ENCODE assay signal across 10 cellular contexts in the genomic region with DNA sequence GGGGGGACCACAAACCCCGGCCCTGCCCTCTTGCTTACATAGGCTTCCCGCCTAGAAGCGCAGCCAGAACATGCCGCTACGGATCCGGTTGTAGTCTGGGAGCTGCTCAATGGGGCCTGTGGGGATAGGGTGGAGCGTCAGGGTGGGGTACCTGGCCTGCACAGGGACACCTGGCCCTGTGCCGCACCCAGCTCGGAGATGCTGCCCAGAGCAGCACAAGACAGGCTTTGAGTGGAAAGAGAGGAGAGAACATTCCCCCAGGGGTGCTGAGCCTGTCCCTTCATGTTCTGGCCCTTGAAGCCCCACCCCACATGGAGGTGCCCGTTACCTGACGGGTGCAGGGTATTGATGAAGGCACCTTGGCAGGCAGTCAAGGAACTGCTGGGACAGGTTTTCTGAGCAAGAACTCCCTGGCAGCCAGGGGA. TPM values are rescaled to one million over a fixed set of nuclear protein-coding genes. Genes with fewer than 3 reads are reported as not detected.
DNase-seq lines count a peak whose midpoint lies in the region; TF ChIP-seq lines count a peak whose summit lies in the region.
"Had no signal": no experiment of that assay in that cellular context is flagged by ENCODE, and none has a peak within 500 bp of the region (broad histone marks: within the 10 kb centered on the region; RNA-seq: fewer than 3 reads in every experiment).

No MANE protein-coding gene starts in this region.

- no peaks in the 10 kb centered on the region for H3K27me3 ChIP-seq in brain microvascular endothelial cell (replicated peaks)

- H3K27ac Mint-ChIP-seq in CD14-positive monocyte: no peak overlapping the region

- H3K4me1 Mint-ChIP-seq in CD14-positive monocyte: peaks cover 12% of the 10 kb centered on the region

- POLR2A ChIA-PET in HEK293 (lab: Yijun Ruan, JAX): interaction anchor here (1.8 kb wide), 1 partner anchor 36 kb away, joined by 5 read pairs; a partner anchor contains a TSS

- H3K4me3 ChIP-seq in HEK293 (ENCODE audit: low read depth, low read length): no peak overlapping the region
- no peak overlapping the region for H3K4me3 ChIP-seq in brain microvascular endothelial cell (ENCODE audit: low read depth, low read length)
- H3K4me3 ChIP-seq in lower leg skin (ENCODE audit: low read depth, poor library complexity, severe bottlenecking): no peak overlapping the region

- TF ChIP-seq CTCF in HEK293 (tag by site-specific recombination; IDR thresholded peaks at IDR 0.05) (no peak), brain microvascular endothelial cell (IDR thresholded peaks at IDR 0.05; ENCODE audit: low read depth, low read length, missing control alignments) (no peak), lower leg skin (IDR thresholded peaks at IDR 0.05) (no peak), CD14-positive monocyte (IDR thresholded peaks at IDR 0.05) (no peak)

- H3K4me3 Mint-ChIP-seq in CD14-positive monocyte: no peak overlapping the region

- no peak for TF ChIP-seq POLR2A in lower leg skin (IDR thresholded peaks at IDR 0.05)

- peak overlapping the region; percentile 64 for H3K27ac ChIP-seq in HEK293 (ENCODE audit: extremely low read depth, low read depth, low read length)
- peak overlapping the region; percentile 69 for H3K27ac ChIP-seq in brain microvascular endothelial cell
- H3K27ac ChIP-seq in substantia nigra (ENCODE audit: low read depth, low read length, poor library complexity, severe bottlenecking): peak overlapping the region; percentile 17

- intact Hi-C loops in lower leg skin (cut with DNase I; ENCODE audit: low total_unique reads) (no loop called here), CD14-positive monocyte (cut with micrococcal nuclease) (no loop called here)

- H3K36me3 ChIP-seq in HEK293 (ENCODE audit: control insufficient read depth in 2 of 2, insufficient read depth in 1 of 2, low read length in 2 of 2) (peaks cover 6 to 72% of the 10 kb centered on the region in 2 experiments; a peak in 2 of 3 replicates), brain microvascular endothelial cell (replicated peaks) (peaks cover 53% of the 10 kb centered on the region)

- peaks cover 23 to 27% (median 25%) of the 10 kb centered on the region in 3 donors for H3K27me3 Mint-ChIP-seq in CD14-positive monocyte (ENCODE audit: low read depth in 3 of 3)

- in situ Hi-C loops in brain microvascular endothelial cell (cut with HindIII; ENCODE audit: low pct_ligation_motif_present, low sequenced_read_pairs): no loop called here

- H3K4me1 ChIP-seq in HEK293 (ENCODE audit: control insufficient read depth, insufficient read depth, low read length): no peaks in the 10 kb centered on the region; the same call in 1 of the 2 replicates

- no peak for DNase-seq in brain microvascular endothelial cell
- DNase-seq in lower leg skin (ENCODE audit: low spot score in 2 of 2): peak; percentile 90 to 94
- DNase-seq in substantia nigra (lab: John Stamatoyannopoulos, UW): no peak
- no peak for DNase-seq in CD14-positive monocyte (ENCODE audit: low spot score)
- no peak for DNase-seq in KG1 (lab: John Stamatoyannopoulos, UW)
- no peak for DNase-seq in midbrain (lab: John Stamatoyannopoulos, UW)
- DNase-seq in NCI-H524 treated with DMSO at 0.1 percent for 48 hours (lab: John Stamatoyannopoulos, UW): no peak
- DNase-seq: Calu3 had no signal

- CTCF ChIA-PET in HEK293 (lab: Yijun Ruan, JAX): no interaction called here

- peaks cover 72 to 73% of the 10 kb centered on the region in 2 donors for H3K36me3 Mint-ChIP-seq in CD14-positive monocyte

- WGBS in lower leg skin, 2 donors: 13 to 28% methylated on average over 11 of the region's 11 CpGs

- H3K9me3 Mint-ChIP-seq in CD14-positive monocyte: peaks cover 0 to 6% (median 0%) of the 10 kb centered on the region in 7 donors

- H3K9me3 ChIP-seq in HEK293 (ENCODE audit: control insufficient read depth, insufficient read depth, low read depth, low read length): no peaks in the 10 kb centered on the region

TF ChIP-seq in HEK293, 187 proteins besides CTCF, POLR2A, EP300 and RAD21:
- TF ChIP-seq ZXDB (tag by site-specific recombination; IDR thresholded peaks at IDR 0.05): no peak
- TF ChIP-seq ZNF600 (tag by site-specific recombination; IDR thresholded peaks at IDR 0.05): peak; percentile 88

RNA-seq across cellular contexts. Expression of a gene that starts 4.0 kb away (rescaled TPM):
- 100 to 1,000 TPM; 159 to 393 (median 199) TPM for total RNA-seq in lower leg skin
- under 1 TPM in 1 of 2 donors, not detected in 1; 0.37 TPM for polyA plus RNA-seq in CD14-positive monocyte

RNA-seq across cellular contexts. Expression of a gene that starts 10.4 kb away (rescaled TPM):
- total RNA-seq in lower leg skin: 100 to 1,000 TPM; 240 to 373 (median 334) TPM
- 100 to 1,000 TPM; 350 to 409 TPM for polyA plus RNA-seq in CD14-positive monocyte

RNA-seq across cellular contexts. Expression of a gene that starts 22.5 kb away (rescaled TPM):
- total RNA-seq in lower leg skin: not detected
- polyA plus RNA-seq in CD14-positive monocyte: not detected
- total RNA-seq: Calu3 had no signal

RNA-seq across cellular contexts. Expression of a gene that starts 35.5 kb away (rescaled TPM):
- total RNA-seq in lower leg skin: 1 to 10 TPM; 4.8 to 9.8 (median 6.2) TPM
- not detected for polyA plus RNA-seq in CD14-positive monocyte
- total RNA-seq: T-helper 2 cell treated with Interferon-gamma antibody and Interleukin-4, amounts not matched to agents 100 ng/mL and 5 ng/mL, for 36 hours had no signal

RNA-seq across cellular contexts. Expression of a gene that starts 36.2 kb away (rescaled TPM):
- 10 to 100 TPM in 3 of 4 donors, 1 to 10 TPM in 1; 9.4 to 36.5 (median 17.9) TPM for total RNA-seq in lower leg skin
- 10 to 100 TPM; 16.3 to 20.4 TPM for polyA plus RNA-seq in CD14-positive monocyte

Comparison
In these comparisons a context has a peak if more than half of its experiments do, and no peak if none do; other contexts are left out.
1. H3K27ac ChIP-seq: peak in every context shown above with its lines; median percentile 69 in brain microvascular endothelial cell; 64 in HEK293; 17 in substantia nigra.
2. DNase-seq: peak in lower leg skin (2 of 2); none in brain microvascular endothelial cell (single experiment), substantia nigra (0 of 49), CD14-positive monocyte (single experiment), KG1 (single experiment), midbrain (single experiment) and NCI-H524 treated with DMSO at 0.1 percent for 48 hours (single experiment).